Comparison of ENCODE assay signal across 24 cellular contexts in the genomic region with DNA sequence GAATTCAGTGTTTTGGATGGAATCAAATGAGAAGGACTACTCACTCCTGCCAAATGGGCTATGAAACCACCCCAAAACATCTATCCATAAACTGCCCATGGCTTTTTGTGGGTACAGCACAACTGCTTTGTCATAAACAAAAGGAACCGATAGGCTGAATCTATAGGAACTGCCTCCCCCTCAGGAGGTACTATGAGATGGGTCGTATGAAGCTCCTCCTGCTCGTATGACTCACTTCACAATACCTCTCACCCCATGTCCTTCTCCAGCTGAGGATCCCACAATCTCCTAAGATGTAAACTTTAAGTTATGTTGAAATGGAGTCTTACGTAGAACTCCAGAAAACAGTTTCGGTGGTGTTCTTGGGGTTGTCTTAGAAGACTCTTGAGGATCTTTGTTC.
DNase-seq lines count a peak whose midpoint lies in the region; ATAC-seq, FAIRE-seq and TF ChIP-seq lines count a peak whose summit lies in the region.
"Had no signal": no experiment of that assay in that cellular context is flagged by ENCODE, and none has a peak within 500 bp of the region (broad histone marks: within the 10 kb centered on the region; RNA-seq: fewer than 3 reads in every experiment).

No MANE protein-coding gene starts in this region.

- TF ChIP-seq CTCF in RWPE2 (IDR thresholded peaks at IDR 0.05; ENCODE audit: poor library complexity, severe bottlenecking) (no peak), psoas muscle (IDR thresholded peaks at IDR 0.05) (no peak), glutamatergic neuron (IDR thresholded peaks at IDR 0.05; ENCODE audit: partially characterized antibody, unreplicated experiment) (no peak)

- H3K4me1 Mint-ChIP-seq in glutamatergic neuron (ENCODE audit: low read depth, unreplicated experiment) = peaks cover 6% of the 10 kb centered on the region
- H3K4me1 Mint-ChIP-seq: stimulated activated naive CD8-positive, alpha-beta T cell treated with anti-CD3 and anti-CD28 coated beads, Interleukin-15, amount 100 ng/mL, for 72 hours had no signal

- H3K27me3 Mint-ChIP-seq in glutamatergic neuron (ENCODE audit: unreplicated experiment) = no peaks in the 10 kb centered on the region
- H3K27me3 Mint-ChIP-seq: activated CD4-positive, alpha-beta memory T cell treated with anti-CD3 and anti-CD28 coated beads for 36 hours; stimulated activated naive CD8-positive, alpha-beta T cell treated with anti-CD3 and anti-CD28 coated beads, Interleukin-15, amount 100 ng/mL, for 72 hours had no signal

- no peak overlapping the region for H3K27ac Mint-ChIP-seq in glutamatergic neuron (ENCODE audit: unreplicated experiment)
- H3K27ac Mint-ChIP-seq: activated CD4-positive, alpha-beta memory T cell treated with anti-CD3 and anti-CD28 coated beads for 36 hours; T-helper 1 cell treated with Interleukin-12 subunit alpha and Interleukin-12 subunit beta and Interleukin-4 antibody, amounts not matched to agents 30 μg/mL and 1 μg/mL, for 36 hours; WTC11 had no signal

- H3K9me3 ChIP-seq in RWPE2 (ENCODE audit: severe bottlenecking) (no peaks in the 10 kb centered on the region), psoas muscle (no peaks in the 10 kb centered on the region)
- H3K9me3 ChIP-seq: adrenal gland, SJSA1 had no signal

- H3K36me3 ChIP-seq in RWPE2 (ENCODE audit: low read depth) = no peaks in the 10 kb centered on the region
- H3K36me3 ChIP-seq in psoas muscle (ENCODE audit: insufficient read depth in 1 of 2, low read depth in 1 of 2) = peaks cover 0 to 2% of the 10 kb centered on the region in 2 donors
- H3K36me3 ChIP-seq: adrenal gland, SJSA1 had no signal

- H3K4me1 ChIP-seq in RWPE2 (ENCODE audit: insufficient read depth, poor library complexity, severe bottlenecking) (peaks cover 38% of the 10 kb centered on the region), psoas muscle (peaks cover 48% of the 10 kb centered on the region)

- no peaks in the 10 kb centered on the region for H3K36me3 Mint-ChIP-seq in glutamatergic neuron (ENCODE audit: unreplicated experiment)
- H3K36me3 Mint-ChIP-seq: activated CD4-positive, alpha-beta memory T cell treated with anti-CD3 and anti-CD28 coated beads for 36 hours; WTC11 had no signal

- H3K4me3 Mint-ChIP-seq in glutamatergic neuron (ENCODE audit: unreplicated experiment) = no peak overlapping the region
- H3K4me3 Mint-ChIP-seq: activated CD4-positive, alpha-beta memory T cell treated with anti-CD3 and anti-CD28 coated beads for 36 hours; stimulated activated naive CD8-positive, alpha-beta T cell treated with anti-CD3 and anti-CD28 coated beads, Interleukin-15, amount 100 ng/mL, for 72 hours; T-helper 1 cell treated with Interleukin-12 subunit alpha and Interleukin-12 subunit beta and Interleukin-4 antibody, amounts not matched to agents 30 μg/mL and 1 μg/mL, for 36 hours; WTC11 had no signal

- 93 to 98% (median 96%) methylated on average over 5 of the region's 5 CpGs for WGBS in psoas muscle, 3 donors

- TF ChIP-seq POLR2A in H54 (IDR thresholded peaks at IDR 0.05; ENCODE audit: low read depth, low read length) = no peak

- H3K4me3 ChIP-seq in RWPE2 (ENCODE audit: severe bottlenecking) (no peak overlapping the region), psoas muscle (no peak overlapping the region)
- H3K4me3 ChIP-seq: adrenal gland, PC-9, SJSA1 had no signal

- FAIRE-seq in H54 (lab: Jason Lieb, UNC) = peak; percentile 84
- FAIRE-seq: endothelial cell of umbilical vein, HepG2, small intestine had no signal

- intact Hi-C loops in psoas muscle (cut with DNase I) = loop anchor here in 1 of 2 donors (5.0 kb wide), 1 partner anchor 177 kb away; no protein-coding TSS in a partner anchor
- intact Hi-C loops in left colon (cut with DNase I, micrococcal nuclease) = no loop called here

- no peaks in the 10 kb centered on the region for H3K9me3 Mint-ChIP-seq in glutamatergic neuron (ENCODE audit: unreplicated experiment)
- H3K9me3 Mint-ChIP-seq: activated CD4-positive, alpha-beta memory T cell treated with anti-CD3 and anti-CD28 coated beads for 36 hours; stimulated activated naive CD8-positive, alpha-beta T cell treated with anti-CD3 and anti-CD28 coated beads, Interleukin-15, amount 100 ng/mL, for 72 hours; T-helper 1 cell treated with Interleukin-12 subunit alpha and Interleukin-12 subunit beta and Interleukin-4 antibody, amounts not matched to agents 30 μg/mL and 1 μg/mL, for 36 hours; WTC11 had no signal

- no peaks in the 10 kb centered on the region for H3K27me3 ChIP-seq in RWPE2 (ENCODE audit: insufficient read depth, poor library complexity, severe bottlenecking)
- H3K27me3 ChIP-seq in psoas muscle (ENCODE audit: insufficient read depth in 3 of 3, low read length in 2 of 3) = no peaks in the 10 kb centered on the region
- H3K27me3 ChIP-seq: adrenal gland, SJSA1 had no signal

- DNase-seq in H54 (ENCODE audit: insufficient read length, low spot score) (peak; percentile 15), RWPE2 (ENCODE audit: low spot score) (no peak), fibroblast of gingiva (ENCODE audit: low read depth) (peak; percentile 44), psoas muscle (no peak), glutamatergic neuron (no peak), iPS-NIHi7 (ENCODE audit: extremely low spot score) (no peak), NAMALWA (ENCODE audit: low spot score) (no peak), left colon (no peak)
- DNase-seq: activated CD4-positive, alpha-beta memory T cell treated with anti-CD3 and anti-CD28 coated beads for 36 hours; activated T-cell treated with anti-CD3 and anti-CD28 coated beads for 4 hours; adrenal gland; dermis blood vessel endothelial cell; MM.1S; NCI-H1694 treated with DMSO at 0.1 percent for 48 hours; NCI-H345; PC-9; small intestine; stimulated activated CD4-positive, alpha-beta T cell treated with anti-CD3 and anti-CD28 coated beads, Interleukin-4, amount 100 ng/mL, for 24 hours; stimulated activated naive CD8-positive, alpha-beta T cell treated with anti-CD3 and anti-CD28 coated beads, Interleukin-15, amount 100 ng/mL, for 72 hours had no signal

- no peak; the same call in 2 of the 3 replicates for ATAC-seq in RWPE2 (ENCODE audit: low read depth)
- ATAC-seq in psoas muscle = no peak
- no peak for ATAC-seq in left colon
- ATAC-seq: HepG2; stimulated activated naive CD8-positive, alpha-beta T cell treated with anti-CD3 and anti-CD28 coated beads, Interleukin-15, amount 100 ng/mL, for 72 hours; WTC11 had no signal

- H3K27ac ChIP-seq in RWPE2 (ENCODE audit: poor library complexity, severe bottlenecking) (peak overlapping the region; percentile 86), psoas muscle (peak overlapping the region; percentile 77)
- H3K27ac ChIP-seq: adrenal gland, PC-9, SJSA1 had no signal

Comparison
In these comparisons a context has a peak if more than half of its experiments do, and no peak if none do; other contexts are left out.
1. DNase-seq: peak in H54 (single experiment) and fibroblast of gingiva (single experiment); none in RWPE2 (single experiment), psoas muscle (0 of 2), glutamatergic neuron (single experiment), iPS-NIHi7 (single experiment), NAMALWA (single experiment) and left colon (0 of 2).